Comparison of ENCODE assay signal across 1 cellular context in the genomic region with DNA sequence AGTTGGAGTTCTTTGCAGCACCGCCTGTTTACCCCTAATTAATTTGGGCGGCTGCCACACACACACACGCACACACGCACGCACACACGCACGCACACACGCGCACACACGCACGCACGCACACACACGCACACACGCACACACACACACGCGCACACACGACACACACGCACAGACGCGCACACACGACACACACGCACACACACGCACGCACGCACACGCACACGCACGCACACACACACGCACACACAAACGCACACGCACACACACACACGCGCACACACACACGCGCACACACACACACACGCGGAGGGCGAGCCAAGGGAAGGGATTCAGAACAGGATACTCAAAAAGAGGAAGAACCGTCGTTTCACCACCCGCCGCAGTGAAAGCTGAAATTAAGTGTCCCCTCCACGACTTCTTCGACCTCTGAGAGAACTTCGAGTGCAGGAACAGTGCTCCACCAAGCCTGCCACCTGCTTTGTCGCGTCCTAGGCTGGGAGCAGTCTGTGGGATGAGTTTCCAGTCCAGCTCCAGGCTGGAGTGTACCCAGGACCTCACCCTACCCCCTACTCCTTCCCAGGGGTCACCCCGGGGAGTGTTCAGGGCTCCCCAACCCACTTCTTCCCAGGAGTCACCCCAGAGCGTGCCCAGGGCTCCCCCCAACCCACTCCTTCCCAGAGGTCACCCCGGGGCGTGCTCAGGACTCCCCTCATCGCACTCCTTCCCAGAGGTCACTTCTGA.
A peak's percentile ranks its signal among the peaks of the same experiment; 100 is the strongest.
TF ChIP-seq lines count a peak whose summit lies in the region.

No MANE protein-coding gene starts in this region.

TF ChIP-seq in K562, 482 proteins besides CTCF, POLR2A, EP300 and RAD21 (continued from another document and continues in another):
- TF ChIP-seq, protein P1, sequence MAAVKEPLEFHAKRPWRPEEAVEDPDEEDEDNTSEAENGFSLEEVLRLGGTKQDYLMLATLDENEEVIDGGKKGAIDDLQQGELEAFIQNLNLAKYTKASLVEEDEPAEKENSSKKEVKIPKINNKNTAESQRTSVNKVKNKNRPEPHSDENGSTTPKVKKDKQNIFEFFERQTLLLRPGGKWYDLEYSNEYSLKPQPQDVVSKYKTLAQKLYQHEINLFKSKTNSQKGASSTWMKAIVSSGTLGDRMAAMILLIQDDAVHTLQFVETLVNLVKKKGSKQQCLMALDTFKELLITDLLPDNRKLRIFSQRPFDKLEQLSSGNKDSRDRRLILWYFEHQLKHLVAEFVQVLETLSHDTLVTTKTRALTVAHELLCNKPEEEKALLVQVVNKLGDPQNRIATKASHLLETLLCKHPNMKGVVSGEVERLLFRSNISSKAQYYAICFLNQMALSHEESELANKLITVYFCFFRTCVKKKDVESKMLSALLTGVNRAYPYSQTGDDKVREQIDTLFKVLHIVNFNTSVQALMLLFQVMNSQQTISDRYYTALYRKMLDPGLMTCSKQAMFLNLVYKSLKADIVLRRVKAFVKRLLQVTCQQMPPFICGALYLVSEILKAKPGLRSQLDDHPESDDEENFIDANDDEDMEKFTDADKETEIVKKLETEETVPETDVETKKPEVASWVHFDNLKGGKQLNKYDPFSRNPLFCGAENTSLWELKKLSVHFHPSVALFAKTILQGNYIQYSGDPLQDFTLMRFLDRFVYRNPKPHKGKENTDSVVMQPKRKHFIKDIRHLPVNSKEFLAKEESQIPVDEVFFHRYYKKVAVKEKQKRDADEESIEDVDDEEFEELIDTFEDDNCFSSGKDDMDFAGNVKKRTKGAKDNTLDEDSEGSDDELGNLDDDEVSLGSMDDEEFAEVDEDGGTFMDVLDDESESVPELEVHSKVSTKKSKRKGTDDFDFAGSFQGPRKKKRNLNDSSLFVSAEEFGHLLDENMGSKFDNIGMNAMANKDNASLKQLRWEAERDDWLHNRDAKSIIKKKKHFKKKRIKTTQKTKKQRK (IDR thresholded peaks at IDR 0.05; ENCODE audit: borderline replicate concordance, low read depth, low read length): no peak
- TF ChIP-seq RBM22 (IDR thresholded peaks at IDR 0.05; ENCODE audit: low read depth, low read length, poor library complexity, severe bottlenecking) (no peak), MIER1 (IDR thresholded peaks at IDR 0.05; ENCODE audit: low read depth) (no peak), E2F5 (CRISPR knock-in tag; IDR thresholded peaks at IDR 0.05) (no peak), TOE1 (IDR thresholded peaks at IDR 0.05; ENCODE audit: borderline replicate concordance) (peak; percentile 87; the same call in 1 of the 2 replicates), TOE1 (CRISPR knock-in tag; IDR thresholded peaks at IDR 0.05; ENCODE audit: borderline replicate concordance, low read depth) (no peak; the same call in 1 of the 2 replicates), SREBF1 (IDR thresholded peaks at IDR 0.05; ENCODE audit: borderline replicate concordance, low read depth, low read length) (no peak), C11orf30 (IDR thresholded peaks at IDR 0.05; ENCODE audit: low read depth) (no peak), HDGF (IDR thresholded peaks at IDR 0.05) (no peak), HIVEP1 (CRISPR knock-in tag; IDR thresholded peaks at IDR 0.05) (no peak), CTBP1 (IDR thresholded peaks at IDR 0.05; ENCODE audit: borderline replicate concordance) (0 out of 2 replicates have a peak, but pooled peaks have one; percentile 15), CHD1 (IDR thresholded peaks at IDR 0.05; ENCODE audit: low read length) (no peak), RNF219 (CRISPR knock-in tag; IDR thresholded peaks at IDR 0.05) (no peak), LCOR (CRISPR knock-in tag; IDR thresholded peaks at IDR 0.05) (no peak), ZNF274 (IDR thresholded peaks at IDR 0.05; ENCODE audit: borderline replicate concordance, low read depth, low read length) (no peak), SUPT5H (IDR thresholded peaks at IDR 0.05) (no peak), NBN (IDR thresholded peaks at IDR 0.05; ENCODE audit: low read depth) (no peak), POLR3A (IDR thresholded peaks at IDR 0.05; ENCODE audit: borderline replicate concordance, extremely low read depth, insufficient read depth, insufficient read length) (no peak), RCOR1 (IDR thresholded peaks at IDR 0.05; ENCODE audit: borderline replicate concordance in 1 of 2, low read depth in 2 of 2, low read length in 2 of 2) (0 out of 4 replicates have a peak, but pooled peaks of 1 of the 2 experiments have one; percentile 26), KHSRP (IDR thresholded peaks at IDR 0.05) (no peak), ZBTB7A (IDR thresholded peaks at IDR 0.05; ENCODE audit: borderline replicate concordance, control insufficient read depth, low read depth, low read length) (no peak), POLR2AphosphoS5 (IDR thresholded peaks at IDR 0.05; ENCODE audit: control insufficient read depth, insufficient read depth, low read depth, low read length) (no peak), MTA2 (IDR thresholded peaks at IDR 0.05; ENCODE audit: low read depth) (no peak), SIN3A (IDR thresholded peaks at IDR 0.05; ENCODE audit: borderline replicate concordance in 2 of 2, control insufficient read depth in 1 of 2, low read depth in 2 of 2, low read length in 2 of 2) (no peak), U2AF1 (optimal IDR thresholded peaks at IDR 0.05; ENCODE audit: low read depth, low read length) (no peak), MECOM (CRISPR knock-in tag; IDR thresholded peaks at IDR 0.05) (no peak), ZNF217 (CRISPR knock-in tag; IDR thresholded peaks at IDR 0.05) (no peak), POU5F1 (IDR thresholded peaks at IDR 0.05; ENCODE audit: borderline replicate concordance, low read depth, low read length, partially characterized antibody) (no peak), STAT5B (CRISPR knock-in tag; IDR thresholded peaks at IDR 0.05) (no peak), ETV5 (CRISPR knock-in tag; IDR thresholded peaks at IDR 0.05; ENCODE audit: low read depth) (no peak), ZNF740 (CRISPR knock-in tag; IDR thresholded peaks at IDR 0.05) (peak; percentile 41; the same call in 1 of the 2 replicates), ZNF740 (tag; IDR thresholded peaks at IDR 0.05) (no peak), KDM5B (IDR thresholded peaks at IDR 0.05; ENCODE audit: insufficient replicate concordance, low read depth, low read length) (no peak), BCL6 (CRISPR knock-in tag; IDR thresholded peaks at IDR 0.05) (no peak), PHB2 (IDR thresholded peaks at IDR 0.05; ENCODE audit: low read depth) (no peak)
- TF ChIP-seq, protein P2, sequence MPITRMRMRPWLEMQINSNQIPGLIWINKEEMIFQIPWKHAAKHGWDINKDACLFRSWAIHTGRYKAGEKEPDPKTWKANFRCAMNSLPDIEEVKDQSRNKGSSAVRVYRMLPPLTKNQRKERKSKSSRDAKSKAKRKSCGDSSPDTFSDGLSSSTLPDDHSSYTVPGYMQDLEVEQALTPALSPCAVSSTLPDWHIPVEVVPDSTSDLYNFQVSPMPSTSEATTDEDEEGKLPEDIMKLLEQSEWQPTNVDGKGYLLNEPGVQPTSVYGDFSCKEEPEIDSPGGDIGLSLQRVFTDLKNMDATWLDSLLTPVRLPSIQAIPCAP (CRISPR knock-in tag; IDR thresholded peaks at IDR 0.05; ENCODE audit: borderline replicate concordance): no peak
- TF ChIP-seq, protein P3, sequence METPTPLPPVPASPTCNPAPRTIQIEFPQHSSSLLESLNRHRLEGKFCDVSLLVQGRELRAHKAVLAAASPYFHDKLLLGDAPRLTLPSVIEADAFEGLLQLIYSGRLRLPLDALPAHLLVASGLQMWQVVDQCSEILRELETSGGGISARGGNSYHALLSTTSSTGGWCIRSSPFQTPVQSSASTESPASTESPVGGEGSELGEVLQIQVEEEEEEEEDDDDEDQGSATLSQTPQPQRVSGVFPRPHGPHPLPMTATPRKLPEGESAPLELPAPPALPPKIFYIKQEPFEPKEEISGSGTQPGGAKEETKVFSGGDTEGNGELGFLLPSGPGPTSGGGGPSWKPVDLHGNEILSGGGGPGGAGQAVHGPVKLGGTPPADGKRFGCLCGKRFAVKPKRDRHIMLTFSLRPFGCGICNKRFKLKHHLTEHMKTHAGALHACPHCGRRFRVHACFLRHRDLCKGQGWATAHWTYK (CRISPR knock-in tag; IDR thresholded peaks at IDR 0.05): no peak
- TF ChIP-seq, protein P4, sequence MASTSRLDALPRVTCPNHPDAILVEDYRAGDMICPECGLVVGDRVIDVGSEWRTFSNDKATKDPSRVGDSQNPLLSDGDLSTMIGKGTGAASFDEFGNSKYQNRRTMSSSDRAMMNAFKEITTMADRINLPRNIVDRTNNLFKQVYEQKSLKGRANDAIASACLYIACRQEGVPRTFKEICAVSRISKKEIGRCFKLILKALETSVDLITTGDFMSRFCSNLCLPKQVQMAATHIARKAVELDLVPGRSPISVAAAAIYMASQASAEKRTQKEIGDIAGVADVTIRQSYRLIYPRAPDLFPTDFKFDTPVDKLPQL (IDR thresholded peaks at IDR 0.05; ENCODE audit: extremely low read depth, insufficient read length): no peak
